ENCODE assay signal across 10 cellular contexts in genomic region chr5:74434124-74434899, GRCh38.
A peak's percentile ranks its signal among the peaks of the same experiment; 100 is the strongest.
DNase-seq lines count a peak whose midpoint lies in the region; ATAC-seq and TF ChIP-seq lines count a peak whose summit lies in the region.
"Had no signal": no experiment of that assay in that cellular context is flagged by ENCODE, and none has a peak within 500 bp of the region (broad histone marks: within the 10 kb centered on the region; RNA-seq: fewer than 3 reads in every experiment).

No MANE protein-coding gene starts in this region.

- no peak overlapping the region for H3K18ac ChIP-seq in neuronal stem cell (ENCODE audit: low read length)

- H3K4me2 ChIP-seq in SK-N-SH (0 out of 2 replicates have a peak overlapping the region, but pooled peaks have one; percentile 11), neuronal stem cell (ENCODE audit: insufficient read depth, low read length, poor library complexity, severe bottlenecking) (peak overlapping the region; percentile 34)

- CTCF ChIA-PET in SK-N-SH (lab: Yijun Ruan, JAX), result no interaction called here

- peak overlapping the region; percentile 49 to 84; a peak in 3 of 4 replicates for H3K27ac ChIP-seq in SK-N-SH (ENCODE audit: low read depth in 2 of 2, low read length in 1 of 2)
- H3K27ac ChIP-seq in foreskin keratinocyte, result peak overlapping the region; percentile 61
- peak overlapping the region; percentile 57 for H3K27ac ChIP-seq in neuronal stem cell (replicated peaks; ENCODE audit: low read length)

- no peak for TF ChIP-seq CTCF in SK-N-SH (IDR thresholded peaks at IDR 0.05)
- TF ChIP-seq CTCF in foreskin keratinocyte (conservative IDR thresholded peaks at IDR 0.05), result no peak

- ATAC-seq in foreskin keratinocyte (no peak), GM21576 (IDR thresholded peaks at IDR 0.05; ENCODE audit: unreplicated experiment) (no peak)
- ATAC-seq: K562 had no signal

- no peak for TF ChIP-seq RAD21 in SK-N-SH (IDR thresholded peaks at IDR 0.05; ENCODE audit: low read length)

- H3K14ac ChIP-seq in neuronal stem cell (ENCODE audit: low read length), result no peak overlapping the region

- no peaks in the 10 kb centered on the region for H3K79me2 ChIP-seq in SK-N-SH (ENCODE audit: insufficient read depth)

- 0 out of 4 replicates have a peak, but pooled peaks of 1 of the 2 experiments have one; percentile 15 for TF ChIP-seq EP300 in SK-N-SH (IDR thresholded peaks at IDR 0.05; ENCODE audit: borderline replicate concordance in 1 of 2, low read depth in 1 of 2, low read length in 1 of 2)

- no peak overlapping the region for H3K23ac ChIP-seq in neuronal stem cell (ENCODE audit: low read depth, low read length, poor library complexity)

- no peaks in the 10 kb centered on the region for H4K20me1 ChIP-seq in SK-N-SH (ENCODE audit: insufficient read depth)

- no peaks in the 10 kb centered on the region for H3K36me3 ChIP-seq in SK-N-SH (replicated peaks in 1 of 2; ENCODE audit: control insufficient read depth in 1 of 2, insufficient read depth in 2 of 2, low read length in 1 of 2)
- H3K36me3 ChIP-seq in neuronal stem cell (replicated peaks in 1 of 2; ENCODE audit: control insufficient read depth in 2 of 2, insufficient read depth in 2 of 2, low read length in 2 of 2), result no peaks in the 10 kb centered on the region

- H3K4me1 ChIP-seq in SK-N-SH (ENCODE audit: control insufficient read depth in 1 of 2, insufficient read depth in 2 of 2, low read depth in 1 of 2, low read length in 1 of 2) (peaks cover 6 to 24% of the 10 kb centered on the region in 2 experiments; a peak in 2 of 4 replicates), foreskin keratinocyte (peaks cover 19% of the 10 kb centered on the region), neuronal stem cell (ENCODE audit: control insufficient read depth in 2 of 2, insufficient read depth in 1 of 2, low read depth in 1 of 2, low read length in 2 of 2) (peaks cover 10 to 14% of the 10 kb centered on the region in 2 donors)

- H3K9me3 ChIP-seq in SK-N-SH, result no peaks in the 10 kb centered on the region
- H3K9me3 ChIP-seq in neuronal stem cell (replicated peaks in 1 of 2; ENCODE audit: control insufficient read depth in 2 of 2, insufficient read depth in 1 of 2, low read depth in 1 of 2, low read length in 2 of 2), result peaks cover 3 to 10% of the 10 kb centered on the region in 2 donors

- peak overlapping the region; percentile 54; the same call in 1 of the 2 replicates for H2AFZ ChIP-seq in SK-N-SH (ENCODE audit: low read depth)
- H2AFZ ChIP-seq in neuronal stem cell (ENCODE audit: low read length), result peak overlapping the region; percentile 74

- no peak overlapping the region for H2BK12ac ChIP-seq in neuronal stem cell (ENCODE audit: low read length)

- H3K4ac ChIP-seq in neuronal stem cell (ENCODE audit: low read length), result no peak overlapping the region

- H3K9ac ChIP-seq in SK-N-SH (no peak overlapping the region), neuronal stem cell (ENCODE audit: low read depth, low read length, poor library complexity) (no peak overlapping the region)

- H3K27me3 ChIP-seq in SK-N-SH (ENCODE audit: insufficient read depth) (no peaks in the 10 kb centered on the region), foreskin keratinocyte (no peaks in the 10 kb centered on the region), neuronal stem cell (ENCODE audit: control insufficient read depth in 3 of 3, insufficient read depth in 3 of 3, low read depth in 1 of 3, low read length in 3 of 3) (no peaks in the 10 kb centered on the region)

- H2BK5ac ChIP-seq in neuronal stem cell (ENCODE audit: low read length), result no peak overlapping the region

- DNase-seq in GF-D8 (lab: John Stamatoyannopoulos, UW), result peak; percentile 28
- DNase-seq in SK-N-SH, result peak; percentile 23
- DNase-seq in foreskin keratinocyte, result no peak
- DNase-seq in neuronal stem cell (ENCODE audit: low spot score), result peak; percentile 27
- no peak for DNase-seq in activated effector memory CD4-positive, alpha-beta T cell treated with Interleukin-2 at 50 U/mL for 16 hours
- DNase-seq in HT-29 (ENCODE audit: low spot score), result no peak
- DNase-seq in hippocampal formation (lab: John Stamatoyannopoulos, UW), result no peak
- DNase-seq: CD4-positive, CD25-positive, alpha-beta regulatory T cell had no signal

- 68% methylated on average over 4 of the region's 4 CpGs for WGBS in SK-N-SH (ENCODE audit: low lambda C conversion rate)
- WGBS in neuronal stem cell (ENCODE audit: extremely low coverage in 2 of 2, insufficient read length in 2 of 2, insufficient replicate concordance in 1 of 2), 2 donors, result no CpG with 5 or more reads among the region's 4 CpGs

- H2BK15ac ChIP-seq in neuronal stem cell (ENCODE audit: low read length), result no peak overlapping the region

- peaks cover 3% of the 10 kb centered on the region for H3F3A ChIP-seq in SK-N-SH (replicated peaks; ENCODE audit: insufficient read depth)

- POLR2A ChIA-PET in SK-N-SH (lab: Yijun Ruan, JAX), result no interaction called here

- no peak overlapping the region for H2BK120ac ChIP-seq in neuronal stem cell (ENCODE audit: low read depth, low read length)

- no peaks in the 10 kb centered on the region for H3K9me2 ChIP-seq in SK-N-SH

- H2AK5ac ChIP-seq in neuronal stem cell (ENCODE audit: low read depth, low read length), result no peak overlapping the region

- no peak overlapping the region for H4K91ac ChIP-seq in neuronal stem cell (ENCODE audit: low read depth, low read length, poor library complexity)

- H3K4me3 ChIP-seq in SK-N-SH (ENCODE audit: low read depth in 2 of 2, low read length in 1 of 2) (no peak overlapping the region), neuronal stem cell (ENCODE audit: low read length in 2 of 2) (no peak overlapping the region)
- H3K4me3 ChIP-seq: K562 had no signal

- H3K79me1 ChIP-seq in neuronal stem cell (ENCODE audit: low read depth, low read length), result no peaks in the 10 kb centered on the region

- H4K8ac ChIP-seq in neuronal stem cell (ENCODE audit: low read depth, low read length), result no peak overlapping the region

TF ChIP-seq in SK-N-SH, 30 proteins besides CTCF, POLR2A, EP300 and RAD21:
- TF ChIP-seq POLR2AphosphoS5 (IDR thresholded peaks at IDR 0.05; ENCODE audit: low read depth, low read length), result no peak
- no peak for TF ChIP-seq FOSL2 (IDR thresholded peaks at IDR 0.05; ENCODE audit: borderline replicate concordance, low read depth)

Comparison
In these comparisons a context has a peak if more than half of its experiments do, and no peak if none do; other contexts are left out.
1. DNase-seq: peak in GF-D8 (single experiment), SK-N-SH (single experiment) and neuronal stem cell (single experiment); none in foreskin keratinocyte (0 of 2), activated effector memory CD4-positive, alpha-beta T cell treated with Interleukin-2 at 50 U/mL for 16 hours (single experiment), HT-29 (single experiment) and hippocampal formation (0 of 2).
2. Peak in every context shown above with its lines, with median percentiles within 50 percentile points of each other: H3K27ac ChIP-seq.